23 cellular contexts compared by ENCODE assay signal in the genomic region with DNA sequence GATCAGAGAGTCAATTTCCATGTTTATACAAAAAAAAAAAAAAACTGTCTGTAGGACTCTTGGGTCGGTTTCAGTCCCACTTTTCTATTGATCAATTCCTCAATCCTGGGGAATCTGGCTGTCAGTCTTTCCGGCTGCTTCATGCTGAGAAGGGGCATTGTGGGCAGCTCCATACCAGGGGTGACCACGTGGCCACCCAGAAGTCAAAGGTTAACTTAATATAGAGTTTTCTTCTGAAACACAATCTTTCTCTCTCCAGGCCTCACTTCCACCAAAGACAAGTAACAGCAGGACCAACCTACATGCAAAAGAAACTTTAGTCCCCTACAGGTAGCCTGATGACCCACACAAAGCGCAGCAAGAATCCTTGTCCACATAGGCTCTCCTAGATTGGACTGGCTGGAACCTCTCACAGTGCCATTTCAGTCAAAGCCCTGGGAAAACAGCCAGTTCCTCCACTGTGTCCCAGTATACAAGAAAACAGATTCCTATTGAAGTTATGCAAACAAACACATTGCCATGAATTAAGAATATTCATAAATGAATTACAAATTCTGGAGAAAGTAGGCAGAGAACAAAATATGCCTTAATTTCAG. TPM values are rescaled to one million over a fixed set of nuclear protein-coding genes. Genes with fewer than 3 reads are reported as not detected.
DNase-seq lines count a peak whose midpoint lies in the region; ATAC-seq and TF ChIP-seq lines count a peak whose summit lies in the region.
"Had no signal": no experiment of that assay in that cellular context is flagged by ENCODE, and none has a peak within 500 bp of the region (broad histone marks: within the 10 kb centered on the region; RNA-seq: fewer than 3 reads in every experiment).

No MANE protein-coding gene starts in this region.

- H2AFZ ChIP-seq in GM23338 = no peak overlapping the region
- H2AFZ ChIP-seq: GM23248, parathyroid adenoma had no signal

- peaks cover 75% of the 10 kb centered on the region for H3K4me1 Mint-ChIP-seq in GM23338

- H3K27ac ChIP-seq in GM23338 (ENCODE audit: low read depth) = peak overlapping the region; percentile 27; the same call in 1 of the 2 replicates
- H3K27ac ChIP-seq in WERI-Rb-1 = no peak overlapping the region
- H3K27ac ChIP-seq in brain microvascular endothelial cell = no peak overlapping the region
- H3K27ac ChIP-seq: foreskin keratinocyte, GM23248, parathyroid adenoma, RWPE1 had no signal

- peaks cover 3% of the 10 kb centered on the region; the same call in 2 of the 3 replicates for H3K9me3 Mint-ChIP-seq in GM23338
- H3K9me3 Mint-ChIP-seq: CD4-positive, alpha-beta T cell had no signal

- peak overlapping the region; percentile 18; the same call in 1 of the 2 replicates for H3K27ac Mint-ChIP-seq in GM23338
- H3K27ac Mint-ChIP-seq: CD4-positive, alpha-beta T cell had no signal

- no peaks in the 10 kb centered on the region for H3K27me3 ChIP-seq in GM23338 (ENCODE audit: insufficient read depth)
- H3K27me3 ChIP-seq in WERI-Rb-1 (ENCODE audit: insufficient read depth, low read depth, severe bottlenecking) = no peaks in the 10 kb centered on the region
- no peaks in the 10 kb centered on the region for H3K27me3 ChIP-seq in brain microvascular endothelial cell (replicated peaks)

- no peaks in the 10 kb centered on the region for H3K79me2 ChIP-seq in GM23338 (replicated peaks; ENCODE audit: insufficient read depth)
- H3K79me2 ChIP-seq: parathyroid adenoma had no signal

- H3K9me2 ChIP-seq in GM23338 (ENCODE audit: insufficient read depth) = peaks cover 4% of the 10 kb centered on the region; the same call in 1 of the 2 replicates

- no peaks in the 10 kb centered on the region for H3K36me3 Mint-ChIP-seq in GM23338 (ENCODE audit: low read depth)

- H3K36me3 ChIP-seq in GM23338 (ENCODE audit: insufficient read depth) = no peaks in the 10 kb centered on the region
- H3K36me3 ChIP-seq in WERI-Rb-1 = no peaks in the 10 kb centered on the region
- no peaks in the 10 kb centered on the region for H3K36me3 ChIP-seq in brain microvascular endothelial cell (replicated peaks)

- peak; percentile 33 for ATAC-seq in GM23338
- ATAC-seq: foreskin keratinocyte; natural killer cell treated with Interleukin-12 subunit alpha and Interleukin-12 subunit beta and Interleukin-15 and Interleukin-18, amount 100 ng/mL, for 72 hours had no signal

- no peak overlapping the region for H3K4me2 ChIP-seq in GM23338

- peaks cover 54% of the 10 kb centered on the region for H3K4me1 ChIP-seq in GM23338 (ENCODE audit: insufficient read depth)
- H3K4me1 ChIP-seq: foreskin keratinocyte, parathyroid adenoma had no signal

- intact Hi-C loops in head of caudate nucleus (cut with DNase I) = no loop called here

- no peaks in the 10 kb centered on the region for H3K9me3 ChIP-seq in WERI-Rb-1 (ENCODE audit: severe bottlenecking)

- no peak overlapping the region for H3K4me3 Mint-ChIP-seq in GM23338
- H3K4me3 Mint-ChIP-seq: CD4-positive, alpha-beta T cell; natural killer cell treated with Interleukin-12 subunit alpha and Interleukin-12 subunit beta and Interleukin-15 and Interleukin-18, amount 100 ng/mL, for 72 hours had no signal

- H3K4me3 ChIP-seq in GM23338 = no peak overlapping the region
- H3K4me3 ChIP-seq in WERI-Rb-1 (ENCODE audit: low read depth, low read length) = no peak overlapping the region
- H3K4me3 ChIP-seq in brain microvascular endothelial cell (ENCODE audit: low read depth, low read length) = no peak overlapping the region
- H3K4me3 ChIP-seq: GM23248 had no signal

- H3F3A ChIP-seq in GM23338 (replicated peaks; ENCODE audit: low read depth) = no peaks in the 10 kb centered on the region

- DNase-seq in GM23338 (ENCODE audit: low spot score) (no peak), WERI-Rb-1 (peak; percentile 1), head of caudate nucleus (peak in 22 of 42 donors; percentile 14 to 72 (median 48)), midbrain (lab: John Stamatoyannopoulos, UW) (peak; percentile 56), GM13976 (ENCODE audit: low spot score) (no peak), HT-29 (ENCODE audit: low spot score) (no peak), NCI-H1048 (lab: John Stamatoyannopoulos, UW) (no peak), brain microvascular endothelial cell (no peak)
- DNase-seq: activated CD4-positive, CD25-positive, alpha-beta regulatory T cell; activated naive CD4-positive, alpha-beta T cell treated with anti-CD3 and anti-CD28 coated beads, Interleukin-2, amount 50 U/mL, for 16 hours; CD4-positive, alpha-beta T cell; central memory CD4-positive, alpha-beta T cell; DMS 273 treated with DMSO at 0.1 percent for 48 hours; erythroblast; foreskin keratinocyte; GM23248; KG1; NCI-H2171; NCI-H526 treated with DMSO at 0.1 percent for 48 hours; T-helper 9 cell had no signal

- in situ Hi-C loops in GM13976 (cut with MboI; ENCODE audit: low sequenced_read_pairs, unreplicated experiment) = no loop called here
- in situ Hi-C loops in brain microvascular endothelial cell (cut with HindIII; ENCODE audit: low pct_ligation_motif_present, low sequenced_read_pairs) = no loop called here

- no peaks in the 10 kb centered on the region for H4K20me1 ChIP-seq in GM23338 (replicated peaks; ENCODE audit: insufficient read depth)

- H3K27me3 Mint-ChIP-seq in GM23338 (ENCODE audit: insufficient read depth, low read depth, poor library complexity) = peaks cover 7% of the 10 kb centered on the region
- H3K27me3 Mint-ChIP-seq: CD4-positive, alpha-beta T cell; natural killer cell treated with Interleukin-12 subunit alpha and Interleukin-12 subunit beta and Interleukin-15 and Interleukin-18, amount 100 ng/mL, for 72 hours had no signal

- TF ChIP-seq CTCF in GM23338 (conservative IDR thresholded peaks at IDR 0.05; ENCODE audit: low read depth in 2 of 2) = no peak
- no peak for TF ChIP-seq CTCF in WERI-Rb-1 (IDR thresholded peaks at IDR 0.05; ENCODE audit: low read depth, low read length)
- no peak for TF ChIP-seq CTCF in GM13976 (IDR thresholded peaks at IDR 0.05; ENCODE audit: borderline replicate concordance, control extremely low read depth, extremely low read depth, insufficient read depth, missing control alignments)
- no peak for TF ChIP-seq CTCF in brain microvascular endothelial cell (IDR thresholded peaks at IDR 0.05; ENCODE audit: low read depth, low read length, missing control alignments)

TF ChIP-seq in GM23338, 12 proteins besides CTCF, POLR2A, EP300 and RAD21 (continues in another document):
- TF ChIP-seq JUNB (IDR thresholded peaks at IDR 0.05; ENCODE audit: unreplicated experiment) (no peak), NANOG (IDR thresholded peaks at IDR 0.05; ENCODE audit: borderline replicate concordance) (no peak), ZNF114 (CRISPR knock-in tag; IDR thresholded peaks at IDR 0.05) (no peak), ZNF331 (CRISPR knock-in tag; IDR thresholded peaks at IDR 0.05; ENCODE audit: low read depth) (no peak), POLR2AphosphoS5 (IDR thresholded peaks at IDR 0.05; ENCODE audit: low read depth) (no peak), CREB1 (CRISPR knock-in tag; IDR thresholded peaks at IDR 0.05; ENCODE audit: low read depth) (no peak), EZH2 (IDR thresholded peaks at IDR 0.05; ENCODE audit: low read depth, unreplicated experiment) (no peak)
- TF ChIP-seq, protein P1, sequence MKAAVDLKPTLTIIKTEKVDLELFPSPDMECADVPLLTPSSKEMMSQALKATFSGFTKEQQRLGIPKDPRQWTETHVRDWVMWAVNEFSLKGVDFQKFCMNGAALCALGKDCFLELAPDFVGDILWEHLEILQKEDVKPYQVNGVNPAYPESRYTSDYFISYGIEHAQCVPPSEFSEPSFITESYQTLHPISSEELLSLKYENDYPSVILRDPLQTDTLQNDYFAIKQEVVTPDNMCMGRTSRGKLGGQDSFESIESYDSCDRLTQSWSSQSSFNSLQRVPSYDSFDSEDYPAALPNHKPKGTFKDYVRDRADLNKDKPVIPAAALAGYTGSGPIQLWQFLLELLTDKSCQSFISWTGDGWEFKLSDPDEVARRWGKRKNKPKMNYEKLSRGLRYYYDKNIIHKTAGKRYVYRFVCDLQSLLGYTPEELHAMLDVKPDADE (IDR thresholded peaks at IDR 0.05) = no peak

RNA-seq across cellular contexts. Expression of a gene that starts 18.5 kb away (rescaled TPM):
- 65.0 and 71.3 TPM in 2 replicates for total RNA-seq in GM23338 (2014; rRNA removed; shearing (Covaris generic))
- polyA plus RNA-seq in GM23338 (2016; fragmentation: Nextera tagmentation; extraction: Ambion mirVana) = 46.6 and 47.4 TPM in 2 replicates
- 2.0 and 2.9 TPM in 2 replicates for total RNA-seq in HT-29 (2014; rRNA removed; shearing (Covaris generic))

RNA-seq across cellular contexts. Expression of a gene that starts 49.7 kb away (rescaled TPM):
- total RNA-seq in GM23338 (2014; rRNA removed; shearing (Covaris generic)) = 37.6 and 38.5 TPM in 2 replicates
- 25.9 and 26.0 TPM in 2 replicates for polyA plus RNA-seq in GM23338 (2016; fragmentation: Nextera tagmentation; extraction: Ambion mirVana)
- 68.0 and 74.6 TPM in 2 replicates for total RNA-seq in HT-29 (2014; rRNA removed; shearing (Covaris generic))

Comparison
In these comparisons a context has a peak if more than half of its experiments do, and no peak if none do; other contexts are left out.
1. DNase-seq: peak in WERI-Rb-1 (single experiment), head of caudate nucleus (22 of 42) and midbrain (single experiment); none in GM23338 (single experiment), GM13976 (single experiment), HT-29 (single experiment), NCI-H1048 (single experiment) and brain microvascular endothelial cell (single experiment).
2. RNA of a gene that starts 18.5 kb away (total RNA-seq): 65.0 to 71.3 TPM in GM23338; 2.0 to 2.9 TPM in HT-29; every median in the first group is over 10 times any median in the second.